ENCODE assay signal across 21 cellular contexts in the genomic region with DNA sequence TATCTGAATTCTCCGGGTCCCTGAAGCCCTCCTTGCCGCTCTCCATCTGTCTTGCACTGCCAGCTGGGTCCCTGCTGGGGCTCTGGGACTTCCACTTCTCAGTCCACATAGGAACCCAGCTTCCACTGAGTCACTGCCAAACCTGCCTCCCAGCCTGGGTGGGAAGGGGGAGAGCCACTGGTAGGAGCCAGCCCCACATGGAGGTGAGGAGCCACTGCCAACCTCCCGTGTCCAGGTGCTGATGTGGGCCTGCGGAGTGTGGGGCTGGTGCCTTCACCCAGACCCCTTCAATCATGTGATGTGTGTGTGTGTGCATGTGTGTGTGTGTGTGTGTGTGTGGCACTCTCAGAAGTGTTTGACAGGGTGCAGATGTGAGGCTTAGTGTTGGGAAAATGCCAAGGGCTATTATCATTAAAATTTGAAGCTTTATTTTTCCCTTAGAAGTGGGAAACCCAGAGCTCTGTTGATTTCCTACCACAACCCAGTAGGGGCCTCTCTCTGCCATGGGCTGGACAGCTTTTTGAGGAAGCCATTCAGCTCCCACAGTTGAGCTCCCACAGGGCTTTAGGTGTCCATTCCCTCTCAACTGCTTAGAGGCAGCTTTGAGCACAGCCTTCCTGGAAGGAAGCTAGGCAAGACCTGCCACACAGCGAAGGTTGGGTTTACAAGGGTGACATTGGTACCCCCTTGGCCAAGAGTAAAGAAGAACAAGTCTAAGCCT. TPM values are rescaled to one million over a fixed set of nuclear protein-coding genes. Genes with fewer than 3 reads are reported as not detected.
"Had no signal": no experiment of that assay in that cellular context is flagged by ENCODE, and none has a peak within 500 bp of the region (broad histone marks: within the 10 kb centered on the region; RNA-seq: fewer than 3 reads in every experiment).

No MANE protein-coding gene starts in this region.

- H3K9me3 ChIP-seq: psoas muscle, tibial artery had no signal

- H3K4me3 Mint-ChIP-seq: activated naive CD4-positive, alpha-beta T cell treated with anti-CD3 and anti-CD28 coated beads, Interleukin-2, amount 50 U/mL, for 24 hours; brain; dendritic cell treated with granulocyte-macrophage colony-stimulating factor and Interleukin-4, amounts not matched to agents 40 ng/mL and 50 ng/mL, for 4 days; mesothelial cell of epicardium; natural killer cell; stimulated activated effector memory CD8-positive, alpha-beta T cell treated with anti-CD3 and anti-CD28 coated beads, Interleukin-12 subunit alpha, Interleukin-12 subunit beta, amount 100 ng/mL, for 72 hours; stimulated activated naive CD8-positive, alpha-beta T cell treated with anti-CD3 and anti-CD28 coated beads, Interleukin-15, amount 100 ng/mL, for 72 hours; WTC11 had no signal

- H3K4me1 Mint-ChIP-seq: activated naive CD4-positive, alpha-beta T cell treated with anti-CD3 and anti-CD28 coated beads, Interleukin-2, amount 50 U/mL, for 24 hours; mesothelial cell of epicardium; natural killer cell; stimulated activated effector memory CD8-positive, alpha-beta T cell treated with anti-CD3 and anti-CD28 coated beads, Interleukin-12 subunit alpha, Interleukin-12 subunit beta, amount 100 ng/mL, for 72 hours; stimulated activated naive CD8-positive, alpha-beta T cell treated with anti-CD3 and anti-CD28 coated beads, Interleukin-15, amount 100 ng/mL, for 72 hours had no signal

- H3K9me3 Mint-ChIP-seq: activated naive CD4-positive, alpha-beta T cell treated with anti-CD3 and anti-CD28 coated beads, Interleukin-2, amount 50 U/mL, for 24 hours; natural killer cell; stimulated activated effector memory CD8-positive, alpha-beta T cell treated with anti-CD3 and anti-CD28 coated beads, Interleukin-12 subunit alpha, Interleukin-12 subunit beta, amount 100 ng/mL, for 72 hours; stimulated activated naive CD8-positive, alpha-beta T cell treated with anti-CD3 and anti-CD28 coated beads, Interleukin-15, amount 100 ng/mL, for 72 hours had no signal

- H3K4me1 ChIP-seq: foreskin keratinocyte, left ventricle myocardium inferior, psoas muscle, tibial artery had no signal

- H3K4me3 ChIP-seq: left ventricle myocardium inferior, psoas muscle, skin epidermis, tibial artery had no signal

- H3K27me3 Mint-ChIP-seq: activated naive CD4-positive, alpha-beta T cell treated with anti-CD3 and anti-CD28 coated beads, Interleukin-2, amount 50 U/mL, for 24 hours; dendritic cell treated with granulocyte-macrophage colony-stimulating factor and Interleukin-4, amounts not matched to agents 40 ng/mL and 50 ng/mL, for 4 days; stimulated activated naive CD8-positive, alpha-beta T cell treated with anti-CD3 and anti-CD28 coated beads, Interleukin-15, amount 100 ng/mL, for 72 hours had no signal

- H3K27ac Mint-ChIP-seq: activated naive CD4-positive, alpha-beta T cell treated with anti-CD3 and anti-CD28 coated beads, Interleukin-2, amount 50 U/mL, for 24 hours; dendritic cell treated with granulocyte-macrophage colony-stimulating factor and Interleukin-4, amounts not matched to agents 40 ng/mL and 50 ng/mL, for 4 days; mesothelial cell of epicardium; natural killer cell; stimulated activated effector memory CD8-positive, alpha-beta T cell treated with anti-CD3 and anti-CD28 coated beads, Interleukin-12 subunit alpha, Interleukin-12 subunit beta, amount 100 ng/mL, for 72 hours; WTC11 had no signal

- DNase-seq: activated gamma-delta T cell treated with Interleukin-2 at 50 U/mL for 16 hours; activated T-cell treated with anti-CD3 and anti-CD28 coated beads, Interleukin-2, amount 50 U/mL, for 1 hour; effector CD4-positive, alpha-beta T cell; erythroblast; foreskin keratinocyte; left ventricle myocardium inferior; mammary epithelial cell; natural killer cell; psoas muscle; right cardiac atrium; stimulated activated CD4-positive, alpha-beta T cell treated with anti-CD3 and anti-CD28 coated beads, Interleukin-2, amount 100 ng/mL, for 24 hours; stimulated activated naive CD8-positive, alpha-beta T cell treated with anti-CD3 and anti-CD28 coated beads, Interleukin-15, amount 100 ng/mL, for 72 hours; tibial artery had no signal

- ATAC-seq: foreskin keratinocyte; natural killer cell; psoas muscle; stimulated activated effector memory CD8-positive, alpha-beta T cell treated with anti-CD3 and anti-CD28 coated beads, Interleukin-12 subunit alpha, Interleukin-12 subunit beta, amount 100 ng/mL, for 72 hours; stimulated activated naive CD8-positive, alpha-beta T cell treated with anti-CD3 and anti-CD28 coated beads, Interleukin-15, amount 100 ng/mL, for 72 hours; WTC11 had no signal

- H3K36me3 Mint-ChIP-seq: natural killer cell; stimulated activated effector memory CD8-positive, alpha-beta T cell treated with anti-CD3 and anti-CD28 coated beads, Interleukin-12 subunit alpha, Interleukin-12 subunit beta, amount 100 ng/mL, for 72 hours had no signal

RNA-seq across cellular contexts. Expression of a gene that starts 9.3 kb away (rescaled TPM):
- total RNA-seq: glomerular endothelial cell had no signal
